ENCODE assay signal across 15 cellular contexts in the genomic region with DNA sequence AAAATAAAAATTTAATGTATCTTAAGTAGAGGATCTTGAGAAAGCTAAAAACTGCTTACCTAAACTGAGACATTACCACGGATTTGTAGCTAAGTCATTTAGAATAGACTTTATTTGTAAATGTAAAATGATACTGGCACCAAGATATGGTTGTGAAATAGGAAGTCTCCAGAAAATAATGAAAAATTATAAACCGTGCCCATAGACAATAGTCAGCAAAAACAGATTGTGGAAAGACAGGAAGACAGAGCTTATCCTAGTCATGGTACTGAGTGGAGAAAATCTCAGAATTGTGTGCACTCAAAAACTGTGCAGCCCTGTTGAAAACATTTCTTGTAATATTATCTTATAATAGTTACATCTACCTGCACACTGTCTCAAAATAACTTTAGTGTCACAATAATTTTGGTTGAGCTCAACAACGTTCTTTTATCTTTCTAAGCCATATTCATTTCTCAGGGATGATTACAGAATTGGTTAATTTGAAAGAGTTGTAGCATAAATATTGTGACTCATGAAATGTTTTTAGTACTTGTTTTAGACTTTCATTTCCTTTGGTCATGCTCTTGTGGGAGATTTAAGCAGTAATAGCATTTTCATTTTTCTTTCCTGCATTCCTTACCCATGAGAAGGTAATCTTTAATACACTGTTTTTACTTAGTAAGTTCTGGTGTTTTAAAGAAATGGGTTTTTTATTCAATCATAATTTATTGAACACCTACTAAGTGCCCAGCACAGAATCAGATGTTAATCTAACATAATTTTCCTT.
DNase-seq lines count a peak whose midpoint lies in the region; ATAC-seq, FAIRE-seq and TF ChIP-seq lines count a peak whose summit lies in the region.
"Had no signal": no experiment of that assay in that cellular context is flagged by ENCODE, and none has a peak within 500 bp of the region (broad histone marks: within the 10 kb centered on the region; RNA-seq: fewer than 3 reads in every experiment).

No MANE protein-coding gene starts in this region.

- no peak for ATAC-seq in HepG2
- ATAC-seq in right lobe of liver, result no peak
- ATAC-seq in HG02938 (IDR thresholded peaks at IDR 0.05; ENCODE audit: unreplicated experiment), result no peak

- no peaks in the 10 kb centered on the region for H3K4me1 ChIP-seq in HepG2 (ENCODE audit: insufficient read depth, low read length)
- H3K4me1 ChIP-seq in right lobe of liver, result no peaks in the 10 kb centered on the region
- peaks cover 0 to 7% of the 10 kb centered on the region in 2 donors for H3K4me1 ChIP-seq in uterus

- no peak for TF ChIP-seq EP300 in HepG2 (IDR thresholded peaks at IDR 0.05; ENCODE audit: low read depth in 2 of 2, low read length in 2 of 2)
- no peak for TF ChIP-seq EP300 in HepG2 (CRISPR knock-in tag; IDR thresholded peaks at IDR 0.05; ENCODE audit: borderline replicate concordance)

- no peak overlapping the region for H3K27ac ChIP-seq in HepG2 (ENCODE audit: extremely low read length, insufficient read depth, low read length)
- no peak overlapping the region for H3K27ac ChIP-seq in right lobe of liver
- peak overlapping the region; percentile 30 to 74 for H3K27ac ChIP-seq in uterus

- TF ChIP-seq POLR2A in HepG2 (IDR thresholded peaks at IDR 0.05; ENCODE audit: insufficient read depth in 1 of 2, low read depth in 2 of 2, low read length in 2 of 2) (no peak), right lobe of liver (IDR thresholded peaks at IDR 0.05) (no peak), uterus (IDR thresholded peaks at IDR 0.05) (no peak)

- BruUV-seq in HepG2 (replicated peaks; lab: Mats Ljungman, UMichigan), result no TSS peak

- intact Hi-C loops in HepG2 (cut with micrococcal nuclease; ENCODE audit: unreplicated experiment) (no loop called here), right lobe of liver (cut with DNase I) (no loop called here), uterus (cut with DNase I; ENCODE audit: low total_unique reads) (no loop called here)

- no peak overlapping the region for H2AFZ ChIP-seq in HepG2 (ENCODE audit: low read length)

- no peaks in the 10 kb centered on the region for H4K20me1 ChIP-seq in HepG2 (ENCODE audit: insufficient read depth, low read length)

- in situ Hi-C loops in HepG2 (cut with HindIII; ENCODE audit: extremely low pct_ligation_motif_present, low pct_unique_long_range_greater_than_20kb) (no loop called here), astrocyte of the cerebellum (cut with HindIII; ENCODE audit: low sequenced_read_pairs) (no loop called here)

- CTCF ChIA-PET in HepG2 (lab: Yijun Ruan, JAX; ENCODE audit: low intra/inter-chr PET ratio, low total read pairs), result no interaction called here

- H3K4me3 ChIP-seq in HepG2 (replicated peaks in 1 of 3; ENCODE audit: insufficient read depth in 1 of 3, low read depth in 2 of 3, low read length in 3 of 3) (no peak overlapping the region), right lobe of liver (no peak overlapping the region), astrocyte of the cerebellum (ENCODE audit: low read depth, low read length) (no peak overlapping the region), foreskin fibroblast (ENCODE audit: low read depth in 1 of 2, low read length in 2 of 2) (no peak overlapping the region), uterus (no peak overlapping the region)

- no peaks in the 10 kb centered on the region for H3K79me2 ChIP-seq in HepG2 (ENCODE audit: insufficient read depth, low read length)

- H3K36me3 ChIP-seq in HepG2 (replicated peaks in 1 of 2; ENCODE audit: control insufficient read depth in 1 of 2, insufficient read depth in 2 of 2, low read length in 2 of 2), result no peaks in the 10 kb centered on the region
- no peaks in the 10 kb centered on the region for H3K36me3 ChIP-seq in right lobe of liver
- no peaks in the 10 kb centered on the region for H3K36me3 ChIP-seq in uterus

- POLR2A ChIA-PET in HepG2 (lab: Yijun Ruan, JAX), result no interaction called here

- H3K9me3 ChIP-seq in HepG2 (ENCODE audit: low read length), result no peaks in the 10 kb centered on the region
- H3K9me3 ChIP-seq in right lobe of liver, result no peaks in the 10 kb centered on the region
- H3K9me3 ChIP-seq in uterus, result no peaks in the 10 kb centered on the region

- H3K4me2 ChIP-seq in HepG2 (ENCODE audit: low read depth, low read length), result no peak overlapping the region

- H3K27me3 ChIP-seq in HepG2 (ENCODE audit: control insufficient read depth in 1 of 2, insufficient read depth in 2 of 2, low read length in 2 of 2) (peaks cover 0 to 2% of the 10 kb centered on the region in 2 experiments; a peak in 1 of 5 replicates), right lobe of liver (no peaks in the 10 kb centered on the region), uterus (no peaks in the 10 kb centered on the region)

- no peak for TF ChIP-seq RAD21 in HepG2 (CRISPR knock-in tag; IDR thresholded peaks at IDR 0.05)

- FAIRE-seq in HepG2 (lab: Jason Lieb, UNC), result no peak

- no peak for DNase-seq in HepG2 (ENCODE audit: low spot score)
- no peak for DNase-seq in right lobe of liver
- peak; percentile 58 for DNase-seq in astrocyte of the cerebellum (ENCODE audit: low read depth)
- peak; percentile 29 to 54 for DNase-seq in foreskin fibroblast
- no peak for DNase-seq in uterus
- no peak for DNase-seq in NCI-H1092 treated with DMSO at 0.1 percent for 48 hours (lab: John Stamatoyannopoulos, UW)
- no peak for DNase-seq in NK-92 (lab: John Stamatoyannopoulos, UW; ENCODE audit: unreplicated experiment)
- DNase-seq: 8988T; activated CD8-positive, alpha-beta memory T cell treated with anti-CD3 and anti-CD28 coated beads, Interleukin-2, amount 50 U/mL, for 48 hours; anterior cingulate cortex; erythroblast; immature natural killer cell; NCI-H2227 treated with DMSO at 0.1 percent for 48 hours; trophoblast cell had no signal

- WGBS in HepG2 (ENCODE audit: low lambda C conversion rate), result 0% methylated on average over 3 of the region's 3 CpGs
- WGBS in right lobe of liver (ENCODE audit: insufficient coverage, low coverage, low lambda C conversion rate, missing lambda C conversion rate), result 40% methylated on average over 3 of the region's 3 CpGs

- TF ChIP-seq CTCF in HepG2 (CRISPR knock-in tag; IDR thresholded peaks at IDR 0.05) (no peak), right lobe of liver (IDR thresholded peaks at IDR 0.05) (no peak), astrocyte of the cerebellum (IDR thresholded peaks at IDR 0.05; ENCODE audit: low read depth, low read length, missing control alignments) (no peak), foreskin fibroblast (IDR thresholded peaks at IDR 0.05; ENCODE audit: low read depth, low read length) (no peak), uterus (IDR thresholded peaks at IDR 0.05) (no peak)

- H3K9ac ChIP-seq in HepG2 (ENCODE audit: insufficient read depth, low read depth, low read length), result no peak overlapping the region

TF ChIP-seq in HepG2, 621 proteins besides CTCF, POLR2A, EP300 and RAD21:
- TF ChIP-seq, protein P1, sequence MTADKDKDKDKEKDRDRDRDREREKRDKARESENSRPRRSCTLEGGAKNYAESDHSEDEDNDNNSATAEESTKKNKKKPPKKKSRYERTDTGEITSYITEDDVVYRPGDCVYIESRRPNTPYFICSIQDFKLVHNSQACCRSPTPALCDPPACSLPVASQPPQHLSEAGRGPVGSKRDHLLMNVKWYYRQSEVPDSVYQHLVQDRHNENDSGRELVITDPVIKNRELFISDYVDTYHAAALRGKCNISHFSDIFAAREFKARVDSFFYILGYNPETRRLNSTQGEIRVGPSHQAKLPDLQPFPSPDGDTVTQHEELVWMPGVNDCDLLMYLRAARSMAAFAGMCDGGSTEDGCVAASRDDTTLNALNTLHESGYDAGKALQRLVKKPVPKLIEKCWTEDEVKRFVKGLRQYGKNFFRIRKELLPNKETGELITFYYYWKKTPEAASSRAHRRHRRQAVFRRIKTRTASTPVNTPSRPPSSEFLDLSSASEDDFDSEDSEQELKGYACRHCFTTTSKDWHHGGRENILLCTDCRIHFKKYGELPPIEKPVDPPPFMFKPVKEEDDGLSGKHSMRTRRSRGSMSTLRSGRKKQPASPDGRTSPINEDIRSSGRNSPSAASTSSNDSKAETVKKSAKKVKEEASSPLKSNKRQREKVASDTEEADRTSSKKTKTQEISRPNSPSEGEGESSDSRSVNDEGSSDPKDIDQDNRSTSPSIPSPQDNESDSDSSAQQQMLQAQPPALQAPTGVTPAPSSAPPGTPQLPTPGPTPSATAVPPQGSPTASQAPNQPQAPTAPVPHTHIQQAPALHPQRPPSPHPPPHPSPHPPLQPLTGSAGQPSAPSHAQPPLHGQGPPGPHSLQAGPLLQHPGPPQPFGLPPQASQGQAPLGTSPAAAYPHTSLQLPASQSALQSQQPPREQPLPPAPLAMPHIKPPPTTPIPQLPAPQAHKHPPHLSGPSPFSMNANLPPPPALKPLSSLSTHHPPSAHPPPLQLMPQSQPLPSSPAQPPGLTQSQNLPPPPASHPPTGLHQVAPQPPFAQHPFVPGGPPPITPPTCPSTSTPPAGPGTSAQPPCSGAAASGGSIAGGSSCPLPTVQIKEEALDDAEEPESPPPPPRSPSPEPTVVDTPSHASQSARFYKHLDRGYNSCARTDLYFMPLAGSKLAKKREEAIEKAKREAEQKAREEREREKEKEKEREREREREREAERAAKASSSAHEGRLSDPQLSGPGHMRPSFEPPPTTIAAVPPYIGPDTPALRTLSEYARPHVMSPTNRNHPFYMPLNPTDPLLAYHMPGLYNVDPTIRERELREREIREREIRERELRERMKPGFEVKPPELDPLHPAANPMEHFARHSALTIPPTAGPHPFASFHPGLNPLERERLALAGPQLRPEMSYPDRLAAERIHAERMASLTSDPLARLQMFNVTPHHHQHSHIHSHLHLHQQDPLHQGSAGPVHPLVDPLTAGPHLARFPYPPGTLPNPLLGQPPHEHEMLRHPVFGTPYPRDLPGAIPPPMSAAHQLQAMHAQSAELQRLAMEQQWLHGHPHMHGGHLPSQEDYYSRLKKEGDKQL (CRISPR knock-in tag; IDR thresholded peaks at IDR 0.05; ENCODE audit: low read depth), result no peak
- TF ChIP-seq MAFK (conservative IDR thresholded peaks at IDR 0.05 in 1 of 2, IDR thresholded peaks at IDR 0.05 in 1 of 2; ENCODE audit: low read length in 2 of 2), result peak in 1 of 2 experiments; percentile 14; a peak in 1 of 4 replicates
- TF ChIP-seq MAFF (IDR thresholded peaks at IDR 0.05; ENCODE audit: low read depth, low read length), result 0 out of 2 replicates have a peak, but pooled peaks have one; percentile 17

Comparison
In these comparisons a context has a peak if more than half of its experiments do, and no peak if none do; other contexts are left out.
1. DNase-seq: peak in astrocyte of the cerebellum (single experiment) and foreskin fibroblast (2 of 2); none in HepG2 (single experiment), right lobe of liver (0 of 3), uterus (0 of 2), NCI-H1092 treated with DMSO at 0.1 percent for 48 hours (single experiment) and NK-92 (single experiment).
2. H3K27ac ChIP-seq: peak in uterus (2 of 2); none in HepG2 (single experiment) and right lobe of liver (0 of 3).